ENCODE assay signal across 14 cellular contexts in the genomic region with DNA sequence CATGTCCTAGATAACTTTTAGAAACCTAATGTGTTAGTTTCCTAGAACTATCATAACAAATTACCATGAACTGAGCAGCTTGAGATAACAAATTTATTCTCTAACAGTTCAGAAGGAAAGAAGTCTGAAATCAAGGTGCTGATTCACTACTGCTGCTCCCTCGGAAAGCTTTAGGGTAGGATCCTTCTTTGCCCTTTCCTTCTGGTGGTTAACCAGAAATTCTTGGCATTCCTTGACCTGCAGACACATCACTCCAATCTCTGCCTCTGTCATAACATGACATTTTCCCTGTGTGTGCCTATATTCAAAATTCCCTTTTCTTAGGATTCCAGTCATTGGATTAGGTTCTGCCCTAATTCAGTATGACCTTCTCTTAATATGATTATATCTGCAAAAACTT.
DNase-seq lines count a peak whose midpoint lies in the region; ATAC-seq and TF ChIP-seq lines count a peak whose summit lies in the region.
"Had no signal": no experiment of that assay in that cellular context is flagged by ENCODE, and none has a peak within 500 bp of the region (broad histone marks: within the 10 kb centered on the region; RNA-seq: fewer than 3 reads in every experiment).

No MANE protein-coding gene starts in this region.

- DNase-seq in HS-27A (ENCODE audit: low read depth), result peak; percentile 41
- DNase-seq in SW480 (ENCODE audit: low spot score), result peak; percentile 14
- peak; percentile 38 for DNase-seq in fibroblast of villous mesenchyme (ENCODE audit: low read depth)
- DNase-seq in smooth muscle cell of the brain vasculature (ENCODE audit: low read depth, low spot score), result peak; percentile 12
- DNase-seq in midbrain (lab: John Stamatoyannopoulos, UW), result no peak
- DNase-seq: activated CD8-positive, alpha-beta memory T cell treated with anti-CD3 and anti-CD28 coated beads, Interleukin-2, amount 50 U/mL, for 48 hours; adrenal gland; DMS 273 treated with DMSO at 0.1 percent for 48 hours; NCI-H1417 treated with DMSO at 0.1 percent for 48 hours; ovary; stimulated activated naive CD4-positive, alpha-beta T cell treated with Interleukin-2 at 50 U/mL for 16 hours had no signal

- no peak overlapping the region for H3K4me3 ChIP-seq in fibroblast of villous mesenchyme (ENCODE audit: low read depth, low read length)
- H3K4me3 ChIP-seq: adrenal gland, ovary had no signal

- no peak for ATAC-seq in GM21528 (IDR thresholded peaks at IDR 0.05; ENCODE audit: low FRiP score, unreplicated experiment)
- no peak for ATAC-seq in HG02571 (IDR thresholded peaks at IDR 0.05; ENCODE audit: unreplicated experiment)
- ATAC-seq in HG03565 (IDR thresholded peaks at IDR 0.05; ENCODE audit: unreplicated experiment), result no peak

- TF ChIP-seq CTCF in fibroblast of villous mesenchyme (IDR thresholded peaks at IDR 0.05; ENCODE audit: insufficient read depth, low read depth, low read length), result no peak
